In genomic region chr6:50974319-50974718, GRCh38 we compare ENCODE assay signal across 24 cellular contexts.
"Had no signal": no experiment of that assay in that cellular context is flagged by ENCODE, and none has a peak within 500 bp of the region (broad histone marks: within the 10 kb centered on the region; RNA-seq: fewer than 3 reads in every experiment).

No MANE protein-coding gene starts in this region.

- H3K9me3 ChIP-seq: left ventricle myocardium inferior, mucosa of descending colon, ovary, right atrium auricular region, right lobe of liver, tibial nerve, uterus had no signal

- H3K27ac Mint-ChIP-seq: naive thymus-derived CD4-positive, alpha-beta T cell; natural killer cell treated with Interleukin-12 subunit alpha and Interleukin-12 subunit beta and Interleukin-15 and Interleukin-18, amount 100 ng/mL, for 72 hours; progenitor cell of endocrine pancreas; stimulated activated memory B cell treated with anti-CD40 and anti-IgM and Interleukin-4, amounts not matched to agents 10 μg/mL and 1 μg/mL and 100 μg/mL, for 72 hours; stimulated activated naive CD8-positive, alpha-beta T cell treated with anti-CD3 and anti-CD28 coated beads, Interleukin-15, amount 100 ng/mL, for 72 hours; type B pancreatic cell had no signal

- H3K4me1 Mint-ChIP-seq: naive thymus-derived CD4-positive, alpha-beta T cell; stimulated activated memory B cell treated with anti-CD40 and anti-IgM and Interleukin-4, amounts not matched to agents 10 μg/mL and 1 μg/mL and 100 μg/mL, for 72 hours; stimulated activated naive CD8-positive, alpha-beta T cell treated with anti-CD3 and anti-CD28 coated beads, Interleukin-15, amount 100 ng/mL, for 72 hours had no signal

- H3K27me3 Mint-ChIP-seq: naive thymus-derived CD4-positive, alpha-beta T cell; natural killer cell treated with Interleukin-12 subunit alpha and Interleukin-12 subunit beta and Interleukin-15 and Interleukin-18, amount 100 ng/mL, for 72 hours; stimulated activated memory B cell treated with anti-CD40 and anti-IgM and Interleukin-4, amounts not matched to agents 10 μg/mL and 1 μg/mL and 100 μg/mL, for 72 hours; stimulated activated naive CD8-positive, alpha-beta T cell treated with anti-CD3 and anti-CD28 coated beads, Interleukin-15, amount 100 ng/mL, for 72 hours; type B pancreatic cell had no signal

- H3K27me3 ChIP-seq: ovary, right atrium auricular region, right lobe of liver, tibial nerve, uterus had no signal

- H3K9me3 Mint-ChIP-seq: stimulated activated memory B cell treated with anti-CD40 and anti-IgM and Interleukin-4, amounts not matched to agents 10 μg/mL and 1 μg/mL and 100 μg/mL, for 72 hours; stimulated activated naive CD8-positive, alpha-beta T cell treated with anti-CD3 and anti-CD28 coated beads, Interleukin-15, amount 100 ng/mL, for 72 hours; type B pancreatic cell had no signal

- H3K36me3 Mint-ChIP-seq: naive thymus-derived CD4-positive, alpha-beta T cell; natural killer cell treated with Interleukin-12 subunit alpha and Interleukin-12 subunit beta and Interleukin-15 and Interleukin-18, amount 100 ng/mL, for 72 hours; stimulated activated memory B cell treated with anti-CD40 and anti-IgM and Interleukin-4, amounts not matched to agents 10 μg/mL and 1 μg/mL and 100 μg/mL, for 72 hours; type B pancreatic cell had no signal

- H3K4me3 Mint-ChIP-seq: naive thymus-derived CD4-positive, alpha-beta T cell; natural killer cell treated with Interleukin-12 subunit alpha and Interleukin-12 subunit beta and Interleukin-15 and Interleukin-18, amount 100 ng/mL, for 72 hours; stimulated activated memory B cell treated with anti-CD40 and anti-IgM and Interleukin-4, amounts not matched to agents 10 μg/mL and 1 μg/mL and 100 μg/mL, for 72 hours; stimulated activated naive CD8-positive, alpha-beta T cell treated with anti-CD3 and anti-CD28 coated beads, Interleukin-15, amount 100 ng/mL, for 72 hours; type B pancreatic cell had no signal

- H3K4me3 ChIP-seq: left ventricle myocardium inferior, lung, mucosa of descending colon, ovary, right atrium auricular region, right lobe of liver, smooth muscle cell, tibial nerve, uterus had no signal

- H3K36me3 ChIP-seq: left ventricle myocardium inferior, ovary, right atrium auricular region, right lobe of liver, tibial nerve, uterus had no signal

- H3K4me1 ChIP-seq: left ventricle myocardium inferior, right atrium auricular region, right lobe of liver, uterus had no signal

- DNase-seq: hypothalamus; islet precursor cell; left ventricle myocardium inferior; midbrain; mucosa of descending colon; naive thymus-derived CD4-positive, alpha-beta T cell; ovary; right lobe of liver; stimulated activated CD4-positive, alpha-beta T cell treated with anti-CD3 and anti-CD28 coated beads, Interleukin-1b, Interleukin-23, amount 100 ng/mL, for 48 hours; stimulated activated CD4-positive, alpha-beta T cell treated with anti-CD3 and anti-CD28 coated beads, Interleukin-2, amount 100 ng/mL, for 48 hours; stimulated activated CD4-positive, alpha-beta T cell treated with anti-CD3 and anti-CD28 coated beads, Interleukin-4, amount 100 ng/mL, for 4 hours; stimulated activated CD8-positive, alpha-beta memory T cell treated with anti-CD3 and anti-CD28 coated beads, Interleukin-4, amount 100 ng/mL, for 48 hours; stimulated activated naive CD4-positive, alpha-beta T cell treated with Interleukin-2 at 50 U/mL for 16 hours; stimulated activated naive CD8-positive, alpha-beta T cell treated with anti-CD3 and anti-CD28 coated beads, Interleukin-15, amount 100 ng/mL, for 72 hours; substantia nigra; uterus had no signal

- ATAC-seq: mucosa of descending colon; naive thymus-derived CD4-positive, alpha-beta T cell; natural killer cell treated with Interleukin-12 subunit alpha and Interleukin-12 subunit beta and Interleukin-15 and Interleukin-18, amount 100 ng/mL, for 72 hours; right lobe of liver; stimulated activated memory B cell treated with anti-CD40 and anti-IgM and Interleukin-4, amounts not matched to agents 10 μg/mL and 1 μg/mL and 100 μg/mL, for 72 hours; stimulated activated naive CD8-positive, alpha-beta T cell treated with anti-CD3 and anti-CD28 coated beads, Interleukin-15, amount 100 ng/mL, for 72 hours had no signal

- H3K27ac ChIP-seq: left ventricle myocardium inferior, ovary, right atrium auricular region, right lobe of liver, tibial nerve, uterus had no signal
